ENCODE assay signal across 1 cellular context in genomic region chr3:99934984-99935797, GRCh38.
TF ChIP-seq lines count a peak whose summit lies in the region.

No MANE protein-coding gene starts in this region.

TF ChIP-seq in HepG2, 621 proteins besides CTCF, POLR2A, EP300 and RAD21 (continued from another document and continues in another):
- TF ChIP-seq, protein P1, sequence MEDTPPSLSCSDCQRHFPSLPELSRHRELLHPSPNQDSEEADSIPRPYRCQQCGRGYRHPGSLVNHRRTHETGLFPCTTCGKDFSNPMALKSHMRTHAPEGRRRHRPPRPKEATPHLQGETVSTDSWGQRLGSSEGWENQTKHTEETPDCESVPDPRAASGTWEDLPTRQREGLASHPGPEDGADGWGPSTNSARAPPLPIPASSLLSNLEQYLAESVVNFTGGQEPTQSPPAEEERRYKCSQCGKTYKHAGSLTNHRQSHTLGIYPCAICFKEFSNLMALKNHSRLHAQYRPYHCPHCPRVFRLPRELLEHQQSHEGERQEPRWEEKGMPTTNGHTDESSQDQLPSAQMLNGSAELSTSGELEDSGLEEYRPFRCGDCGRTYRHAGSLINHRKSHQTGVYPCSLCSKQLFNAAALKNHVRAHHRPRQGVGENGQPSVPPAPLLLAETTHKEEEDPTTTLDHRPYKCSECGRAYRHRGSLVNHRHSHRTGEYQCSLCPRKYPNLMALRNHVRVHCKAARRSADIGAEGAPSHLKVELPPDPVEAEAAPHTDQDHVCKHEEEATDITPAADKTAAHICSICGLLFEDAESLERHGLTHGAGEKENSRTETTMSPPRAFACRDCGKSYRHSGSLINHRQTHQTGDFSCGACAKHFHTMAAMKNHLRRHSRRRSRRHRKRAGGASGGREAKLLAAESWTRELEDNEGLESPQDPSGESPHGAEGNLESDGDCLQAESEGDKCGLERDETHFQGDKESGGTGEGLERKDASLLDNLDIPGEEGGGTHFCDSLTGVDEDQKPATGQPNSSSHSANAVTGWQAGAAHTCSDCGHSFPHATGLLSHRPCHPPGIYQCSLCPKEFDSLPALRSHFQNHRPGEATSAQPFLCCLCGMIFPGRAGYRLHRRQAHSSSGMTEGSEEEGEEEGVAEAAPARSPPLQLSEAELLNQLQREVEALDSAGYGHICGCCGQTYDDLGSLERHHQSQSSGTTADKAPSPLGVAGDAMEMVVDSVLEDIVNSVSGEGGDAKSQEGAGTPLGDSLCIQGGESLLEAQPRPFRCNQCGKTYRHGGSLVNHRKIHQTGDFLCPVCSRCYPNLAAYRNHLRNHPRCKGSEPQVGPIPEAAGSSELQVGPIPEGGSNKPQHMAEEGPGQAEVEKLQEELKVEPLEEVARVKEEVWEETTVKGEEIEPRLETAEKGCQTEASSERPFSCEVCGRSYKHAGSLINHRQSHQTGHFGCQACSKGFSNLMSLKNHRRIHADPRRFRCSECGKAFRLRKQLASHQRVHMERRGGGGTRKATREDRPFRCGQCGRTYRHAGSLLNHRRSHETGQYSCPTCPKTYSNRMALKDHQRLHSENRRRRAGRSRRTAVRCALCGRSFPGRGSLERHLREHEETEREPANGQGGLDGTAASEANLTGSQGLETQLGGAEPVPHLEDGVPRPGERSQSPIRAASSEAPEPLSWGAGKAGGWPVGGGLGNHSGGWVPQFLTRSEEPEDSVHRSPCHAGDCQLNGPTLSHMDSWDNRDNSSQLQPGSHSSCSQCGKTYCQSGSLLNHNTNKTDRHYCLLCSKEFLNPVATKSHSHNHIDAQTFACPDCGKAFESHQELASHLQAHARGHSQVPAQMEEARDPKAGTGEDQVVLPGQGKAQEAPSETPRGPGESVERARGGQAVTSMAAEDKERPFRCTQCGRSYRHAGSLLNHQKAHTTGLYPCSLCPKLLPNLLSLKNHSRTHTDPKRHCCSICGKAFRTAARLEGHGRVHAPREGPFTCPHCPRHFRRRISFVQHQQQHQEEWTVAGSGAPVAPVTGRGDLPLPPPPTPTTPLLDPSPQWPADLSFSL (CRISPR knock-in tag; IDR thresholded peaks at IDR 0.05): no peak
- TF ChIP-seq TRIM24 (CRISPR knock-in tag; IDR thresholded peaks at IDR 0.05) (no peak), ZNF430 (CRISPR knock-in tag; IDR thresholded peaks at IDR 0.05) (0 out of 2 replicates have a peak, but pooled peaks have one; percentile 43), AGO2 (optimal IDR thresholded peaks at IDR 0.05; ENCODE audit: low read depth, low read length) (no peak), ZMYM4 (CRISPR knock-in tag; IDR thresholded peaks at IDR 0.05) (peak; percentile 77), SETDB1 (CRISPR knock-in tag; IDR thresholded peaks at IDR 0.05; ENCODE audit: borderline replicate concordance) (no peak), ZSCAN22 (CRISPR knock-in tag; IDR thresholded peaks at IDR 0.05) (no peak), ZNF75D (CRISPR knock-in tag; IDR thresholded peaks at IDR 0.05; ENCODE audit: borderline replicate concordance) (no peak), ZNF101 (CRISPR knock-in tag; IDR thresholded peaks at IDR 0.05; ENCODE audit: borderline replicate concordance, low read depth) (no peak), NFATC3 (CRISPR knock-in tag; IDR thresholded peaks at IDR 0.05) (no peak), ZNF709 (CRISPR knock-in tag; IDR thresholded peaks at IDR 0.05) (no peak), AHR (CRISPR knock-in tag; IDR thresholded peaks at IDR 0.05) (no peak), ARID5B (CRISPR knock-in tag; IDR thresholded peaks at IDR 0.05) (peak; percentile 75), ZNF30 (CRISPR knock-in tag; IDR thresholded peaks at IDR 0.05) (no peak), ZEB1 (IDR thresholded peaks at IDR 0.05; ENCODE audit: insufficient replicate concordance, low read depth) (no peak), SMAD1 (CRISPR knock-in tag; IDR thresholded peaks at IDR 0.05; ENCODE audit: borderline replicate concordance, low read depth) (no peak), HMGA1 (CRISPR knock-in tag; conservative IDR thresholded peaks at IDR 0.05) (no peak), ZNF761 (CRISPR knock-in tag; conservative IDR thresholded peaks at IDR 0.05) (no peak), ZNF260 (CRISPR knock-in tag; IDR thresholded peaks at IDR 0.05; ENCODE audit: borderline replicate concordance, low read depth) (no peak), KAT8 (CRISPR knock-in tag; IDR thresholded peaks at IDR 0.05) (no peak; the same call in 1 of the 2 replicates), CCDC6 (CRISPR knock-in tag; IDR thresholded peaks at IDR 0.05) (no peak), KAT7 (CRISPR knock-in tag; IDR thresholded peaks at IDR 0.05; ENCODE audit: borderline replicate concordance) (no peak), ZNF281 (CRISPR knock-in tag; IDR thresholded peaks at IDR 0.05; ENCODE audit: borderline replicate concordance) (no peak), TBX3 (IDR thresholded peaks at IDR 0.05; ENCODE audit: borderline replicate concordance) (no peak), ZBTB42 (CRISPR knock-in tag; IDR thresholded peaks at IDR 0.05) (no peak), HNF4A (CRISPR knock-in tag; IDR thresholded peaks at IDR 0.05) (peak; percentile 82), MAFG (CRISPR knock-in tag; IDR thresholded peaks at IDR 0.05) (no peak), ZNF747 (CRISPR knock-in tag; IDR thresholded peaks at IDR 0.05; ENCODE audit: borderline replicate concordance) (no peak), ZNF414 (CRISPR knock-in tag; IDR thresholded peaks at IDR 0.05) (no peak), STAG1 (CRISPR knock-in tag; IDR thresholded peaks at IDR 0.05) (no peak), ZNF782 (CRISPR knock-in tag; IDR thresholded peaks at IDR 0.05; ENCODE audit: borderline replicate concordance) (no peak), NFE2 (CRISPR knock-in tag; IDR thresholded peaks at IDR 0.05) (no peak), NFKB2 (CRISPR knock-in tag; IDR thresholded peaks at IDR 0.05; ENCODE audit: borderline replicate concordance) (no peak), ATRX (CRISPR knock-in tag; IDR thresholded peaks at IDR 0.05; ENCODE audit: borderline replicate concordance) (no peak), SMC3 (IDR thresholded peaks at IDR 0.05; ENCODE audit: low read length) (no peak; the same call in 1 of the 2 replicates)
- TF ChIP-seq, protein P2, sequence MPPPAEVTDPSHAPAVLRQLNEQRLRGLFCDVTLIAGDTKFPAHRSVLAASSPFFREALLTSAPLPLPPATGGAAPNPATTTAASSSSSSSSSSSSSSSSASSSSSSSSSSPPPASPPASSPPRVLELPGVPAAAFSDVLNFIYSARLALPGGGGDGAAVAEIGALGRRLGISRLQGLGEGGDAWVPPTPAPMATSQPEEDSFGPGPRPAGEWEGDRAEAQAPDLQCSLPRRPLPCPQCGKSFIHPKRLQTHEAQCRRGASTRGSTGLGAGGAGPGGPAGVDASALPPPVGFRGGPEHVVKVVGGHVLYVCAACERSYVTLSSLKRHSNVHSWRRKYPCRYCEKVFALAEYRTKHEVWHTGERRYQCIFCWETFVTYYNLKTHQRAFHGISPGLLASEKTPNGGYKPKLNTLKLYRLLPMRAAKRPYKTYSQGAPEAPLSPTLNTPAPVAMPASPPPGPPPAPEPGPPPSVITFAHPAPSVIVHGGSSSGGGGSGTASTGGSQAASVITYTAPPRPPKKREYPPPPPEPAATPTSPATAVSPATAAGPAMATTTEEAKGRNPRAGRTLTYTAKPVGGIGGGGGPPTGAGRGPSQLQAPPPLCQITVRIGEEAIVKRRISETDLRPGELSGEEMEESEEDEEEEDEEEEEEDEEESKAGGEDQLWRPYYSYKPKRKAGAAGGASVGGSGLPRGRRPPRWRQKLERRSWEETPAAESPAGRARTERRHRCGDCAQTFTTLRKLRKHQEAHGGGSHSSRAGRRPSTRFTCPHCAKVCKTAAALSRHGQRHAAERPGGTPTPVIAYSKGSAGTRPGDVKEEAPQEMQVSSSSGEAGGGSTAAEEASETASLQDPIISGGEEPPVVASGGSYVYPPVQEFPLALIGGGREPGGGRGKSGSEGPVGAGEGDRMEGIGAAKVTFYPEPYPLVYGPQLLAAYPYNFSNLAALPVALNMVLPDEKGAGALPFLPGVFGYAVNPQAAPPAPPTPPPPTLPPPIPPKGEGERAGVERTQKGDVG (CRISPR knock-in tag; IDR thresholded peaks at IDR 0.05; ENCODE audit: borderline replicate concordance): no peak
- TF ChIP-seq, protein P3, sequence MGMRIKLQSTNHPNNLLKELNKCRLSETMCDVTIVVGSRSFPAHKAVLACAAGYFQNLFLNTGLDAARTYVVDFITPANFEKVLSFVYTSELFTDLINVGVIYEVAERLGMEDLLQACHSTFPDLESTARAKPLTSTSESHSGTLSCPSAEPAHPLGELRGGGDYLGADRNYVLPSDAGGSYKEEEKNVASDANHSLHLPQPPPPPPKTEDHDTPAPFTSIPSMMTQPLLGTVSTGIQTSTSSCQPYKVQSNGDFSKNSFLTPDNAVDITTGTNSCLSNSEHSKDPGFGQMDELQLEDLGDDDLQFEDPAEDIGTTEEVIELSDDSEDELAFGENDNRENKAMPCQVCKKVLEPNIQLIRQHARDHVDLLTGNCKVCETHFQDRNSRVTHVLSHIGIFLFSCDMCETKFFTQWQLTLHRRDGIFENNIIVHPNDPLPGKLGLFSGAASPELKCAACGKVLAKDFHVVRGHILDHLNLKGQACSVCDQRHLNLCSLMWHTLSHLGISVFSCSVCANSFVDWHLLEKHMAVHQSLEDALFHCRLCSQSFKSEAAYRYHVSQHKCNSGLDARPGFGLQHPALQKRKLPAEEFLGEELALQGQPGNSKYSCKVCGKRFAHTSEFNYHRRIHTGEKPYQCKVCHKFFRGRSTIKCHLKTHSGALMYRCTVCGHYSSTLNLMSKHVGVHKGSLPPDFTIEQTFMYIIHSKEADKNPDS (CRISPR knock-in tag; IDR thresholded peaks at IDR 0.05): no peak
- TF ChIP-seq, protein P4, sequence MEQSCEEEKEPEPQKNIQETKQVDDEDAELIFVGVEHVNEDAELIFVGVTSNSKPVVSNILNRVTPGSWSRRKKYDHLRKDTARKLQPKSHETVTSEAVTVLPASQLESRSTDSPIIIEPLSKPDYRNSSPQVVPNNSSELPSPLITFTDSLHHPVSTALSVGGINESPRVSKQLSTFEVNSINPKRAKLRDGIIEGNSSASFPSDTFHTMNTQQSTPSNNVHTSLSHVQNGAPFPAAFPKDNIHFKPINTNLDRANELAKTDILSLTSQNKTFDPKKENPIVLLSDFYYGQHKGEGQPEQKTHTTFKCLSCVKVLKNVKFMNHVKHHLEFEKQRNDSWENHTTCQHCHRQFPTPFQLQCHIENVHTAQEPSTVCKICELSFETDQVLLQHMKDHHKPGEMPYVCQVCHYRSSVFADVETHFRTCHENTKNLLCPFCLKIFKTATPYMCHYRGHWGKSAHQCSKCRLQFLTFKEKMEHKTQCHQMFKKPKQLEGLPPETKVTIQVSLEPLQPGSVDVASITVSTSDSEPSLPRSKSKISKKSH (CRISPR knock-in tag; IDR thresholded peaks at IDR 0.05; ENCODE audit: borderline replicate concordance): no peak
- TF ChIP-seq, protein P5, sequence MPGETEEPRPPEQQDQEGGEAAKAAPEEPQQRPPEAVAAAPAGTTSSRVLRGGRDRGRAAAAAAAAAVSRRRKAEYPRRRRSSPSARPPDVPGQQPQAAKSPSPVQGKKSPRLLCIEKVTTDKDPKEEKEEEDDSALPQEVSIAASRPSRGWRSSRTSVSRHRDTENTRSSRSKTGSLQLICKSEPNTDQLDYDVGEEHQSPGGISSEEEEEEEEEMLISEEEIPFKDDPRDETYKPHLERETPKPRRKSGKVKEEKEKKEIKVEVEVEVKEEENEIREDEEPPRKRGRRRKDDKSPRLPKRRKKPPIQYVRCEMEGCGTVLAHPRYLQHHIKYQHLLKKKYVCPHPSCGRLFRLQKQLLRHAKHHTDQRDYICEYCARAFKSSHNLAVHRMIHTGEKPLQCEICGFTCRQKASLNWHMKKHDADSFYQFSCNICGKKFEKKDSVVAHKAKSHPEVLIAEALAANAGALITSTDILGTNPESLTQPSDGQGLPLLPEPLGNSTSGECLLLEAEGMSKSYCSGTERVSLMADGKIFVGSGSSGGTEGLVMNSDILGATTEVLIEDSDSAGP (CRISPR knock-in tag; IDR thresholded peaks at IDR 0.05; ENCODE audit: borderline replicate concordance): no peak
